ENCODE assay signal across 1 cellular context in the genomic region with DNA sequence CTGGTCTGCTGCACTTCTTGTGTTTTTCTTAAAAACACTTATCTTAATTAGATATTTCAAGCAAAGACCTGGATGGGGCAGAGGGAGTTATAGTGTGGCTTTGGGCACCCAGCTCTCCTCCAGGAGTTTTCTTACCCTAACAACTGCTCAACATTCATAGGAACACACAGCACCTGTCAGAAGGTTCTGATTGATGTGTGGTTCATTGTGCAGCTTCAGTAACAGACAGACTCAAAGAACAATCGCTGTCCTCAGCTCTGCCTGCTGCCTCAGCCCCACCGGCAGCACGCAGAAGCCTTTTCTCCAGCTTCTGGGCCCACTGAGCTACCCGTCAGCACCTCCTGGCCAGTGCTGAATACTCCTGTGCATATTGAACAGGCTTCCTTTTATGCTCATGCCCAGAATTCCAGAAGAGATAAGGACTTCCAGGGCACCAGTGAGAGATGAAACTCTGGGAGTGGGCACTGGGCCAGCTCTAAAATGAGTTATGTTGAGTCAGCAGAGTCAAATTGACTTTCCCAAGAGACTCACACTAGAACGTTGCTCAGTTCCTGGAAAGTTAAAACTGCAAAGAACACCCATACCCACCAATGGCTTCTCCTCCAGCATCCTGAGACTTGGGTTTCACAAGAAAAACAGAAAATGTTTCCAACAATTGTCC.
TF ChIP-seq lines count a peak whose summit lies in the region.

No MANE protein-coding gene starts in this region.

TF ChIP-seq in WTC11, 78 proteins besides CTCF, POLR2A, EP300 and RAD21 (continued from another document):
- TF ChIP-seq ZNF532 (CRISPR knock-in tag; IDR thresholded peaks at IDR 0.05; ENCODE audit: borderline replicate concordance) (no peak), CDX4 (CRISPR knock-in tag; IDR thresholded peaks at IDR 0.05; ENCODE audit: borderline replicate concordance) (no peak), ZNF138 (CRISPR knock-in tag; conservative IDR thresholded peaks at IDR 0.05) (no peak)
- TF ChIP-seq, protein P1, sequence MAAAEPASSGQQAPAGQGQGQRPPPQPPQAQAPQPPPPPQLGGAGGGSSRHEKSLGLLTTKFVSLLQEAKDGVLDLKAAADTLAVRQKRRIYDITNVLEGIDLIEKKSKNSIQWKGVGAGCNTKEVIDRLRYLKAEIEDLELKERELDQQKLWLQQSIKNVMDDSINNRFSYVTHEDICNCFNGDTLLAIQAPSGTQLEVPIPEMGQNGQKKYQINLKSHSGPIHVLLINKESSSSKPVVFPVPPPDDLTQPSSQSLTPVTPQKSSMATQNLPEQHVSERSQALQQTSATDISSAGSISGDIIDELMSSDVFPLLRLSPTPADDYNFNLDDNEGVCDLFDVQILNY (CRISPR knock-in tag; IDR thresholded peaks at IDR 0.05) = no peak
